8 cellular contexts compared by ENCODE assay signal in genomic region chr1:236795035-236795756, GRCh38. TPM values are rescaled to one million over a fixed set of nuclear protein-coding genes. Genes with fewer than 3 reads are reported as not detected.
DNase-seq lines count a peak whose midpoint lies in the region; ATAC-seq, FAIRE-seq and TF ChIP-seq lines count a peak whose summit lies in the region.

MTR (plus strand) TSS chr1:236795292; CDS start chr1:236795704, 412 bp downstream.

- peak within 1 kb of the TSS; percentile 95 for H2AFZ ChIP-seq in HepG2 (ENCODE audit: low read length)

- no TSS peak for BruUV-seq in HepG2 (replicated peaks; lab: Mats Ljungman, UMichigan)

- H3K27ac ChIP-seq in HepG2 (ENCODE audit: extremely low read length, insufficient read depth, low read length): peak within 1 kb of the TSS; percentile 87

- H3K79me2 ChIP-seq in HepG2 (ENCODE audit: insufficient read depth, low read length): peaks cover 45% of the 10 kb centered on the region

- peak within 1 kb of the TSS; percentile 84 for H3K9ac ChIP-seq in HepG2 (ENCODE audit: insufficient read depth, low read depth, low read length)

- WGBS in HepG2 (ENCODE audit: low lambda C conversion rate): 0% methylated on average over 6 of the region's 67 CpGs

- no peaks in the 10 kb centered on the region for H3K9me3 ChIP-seq in HepG2 (ENCODE audit: low read length)

- no peaks in the 10 kb centered on the region for H3K27me3 ChIP-seq in HepG2 (ENCODE audit: control insufficient read depth in 1 of 2, insufficient read depth in 2 of 2, low read length in 2 of 2)

- H3K9me3 Mint-ChIP-seq in CD14-positive monocyte: peaks cover 0 to 3% (median 0%) of the 10 kb centered on the region in 7 donors

- in situ Hi-C loops in HepG2 (cut with HindIII; ENCODE audit: extremely low pct_ligation_motif_present, low pct_unique_long_range_greater_than_20kb): no loop called here

- peak; percentile 92 for DNase-seq in CD14-positive monocyte (ENCODE audit: low spot score)
- peak; percentile 100 for DNase-seq in NCI-H82 (lab: John Stamatoyannopoulos, UW)
- DNase-seq in activated CD4-positive, alpha-beta T cell treated with anti-CD3 and anti-CD28 coated beads, Interleukin-2, amount 50 U/mL, for 48 hours: peak; percentile 96 to 98
- DNase-seq in dermis microvascular lymphatic vessel endothelial cell (ENCODE audit: low read depth in 2 of 2): peak; percentile 89 to 98
- peak; percentile 97 for DNase-seq in HepG2 (ENCODE audit: low spot score)
- peak; percentile 96 for DNase-seq in stimulated activated CD4-positive, alpha-beta T cell treated with anti-CD3 and anti-CD28 coated beads, Interleukin-4, amount 100 ng/mL, for 1 hour

- intact Hi-C loops in CD14-positive monocyte (cut with micrococcal nuclease) (loop anchor here in 1 of 2 donors (10.0 kb wide), 2 partner anchors 510 to 1290 kb away; partner anchors contain the start of genes B3GALNT2 and ERO1B), HepG2 (cut with micrococcal nuclease; ENCODE audit: unreplicated experiment) (loop anchor here (1.0 to 2.0 kb wide), 2 partner anchors 50 to 67 kb away; no protein-coding TSS in a partner anchor)

- no peaks in the 10 kb centered on the region for H4K20me1 ChIP-seq in HepG2 (ENCODE audit: insufficient read depth, low read length)

- TF ChIP-seq EP300 in HepG2 (IDR thresholded peaks at IDR 0.05; ENCODE audit: low read depth in 2 of 2, low read length in 2 of 2): 0 out of 4 replicates have a peak, but pooled peaks of 1 of the 2 experiments have one; percentile 7
- TF ChIP-seq EP300 in HepG2 (CRISPR knock-in tag; IDR thresholded peaks at IDR 0.05; ENCODE audit: borderline replicate concordance): 0 out of 2 replicates have a peak, but pooled peaks have one; percentile 17

- no peaks in the 10 kb centered on the region for H3K36me3 ChIP-seq in HepG2 (replicated peaks in 1 of 2; ENCODE audit: control insufficient read depth in 1 of 2, insufficient read depth in 2 of 2, low read length in 2 of 2)

- H3K4me1 Mint-ChIP-seq in CD14-positive monocyte: peaks cover 27% of the 10 kb centered on the region

- peak within 1 kb of the TSS; percentile 86 to 87 (median 86) for H3K4me3 ChIP-seq in HepG2 (replicated peaks in 1 of 3; ENCODE audit: insufficient read depth in 1 of 3, low read depth in 2 of 3, low read length in 3 of 3)

- peak; percentile 90 to 92 for TF ChIP-seq POLR2A in HepG2 (IDR thresholded peaks at IDR 0.05; ENCODE audit: insufficient read depth in 1 of 2, low read depth in 2 of 2, low read length in 2 of 2)

- TF ChIP-seq CTCF in CD14-positive monocyte (IDR thresholded peaks at IDR 0.05) (no peak), HepG2 (CRISPR knock-in tag; IDR thresholded peaks at IDR 0.05) (no peak; the same call in 1 of the 2 replicates)

- ATAC-seq in GM19397 (IDR thresholded peaks at IDR 0.05; ENCODE audit: unreplicated experiment): peak; percentile 99
- ATAC-seq in HG03571 (IDR thresholded peaks at IDR 0.05; ENCODE audit: unreplicated experiment): peak; percentile 98
- peak; percentile 99 for ATAC-seq in HepG2

- H3K4me1 ChIP-seq in HepG2 (ENCODE audit: insufficient read depth, low read length): peaks cover 35% of the 10 kb centered on the region

- peaks cover 1 to 5% of the 10 kb centered on the region in 2 donors for H3K36me3 Mint-ChIP-seq in CD14-positive monocyte

- no peak for TF ChIP-seq RAD21 in HepG2 (CRISPR knock-in tag; IDR thresholded peaks at IDR 0.05)

- peak within 1 kb of the TSS; percentile 89 to 97 (median 94) for H3K27ac Mint-ChIP-seq in CD14-positive monocyte

- peak within 1 kb of the TSS; percentile 98 for H3K4me2 ChIP-seq in HepG2 (ENCODE audit: low read depth, low read length)

- peaks cover 5 to 9% (median 6%) of the 10 kb centered on the region in 3 donors for H3K27me3 Mint-ChIP-seq in CD14-positive monocyte (ENCODE audit: low read depth in 3 of 3)

- CTCF ChIA-PET in HepG2 (lab: Yijun Ruan, JAX; ENCODE audit: low intra/inter-chr PET ratio, low total read pairs): no interaction called here

- peak within 1 kb of the TSS; percentile 97 to 99 for H3K4me3 Mint-ChIP-seq in CD14-positive monocyte

- POLR2A ChIA-PET in HepG2 (lab: Yijun Ruan, JAX): interaction anchor here (0.8 to 3.8 kb wide), 12 partner anchors 9 to 191 kb away, joined by 3 to 39 read pairs (median 6); partner anchors contain the start of gene HEATR1

- FAIRE-seq in HepG2 (lab: Jason Lieb, UNC): peak; percentile 90

TF ChIP-seq in HepG2, 621 proteins besides CTCF, POLR2A, EP300 and RAD21 (continues in another document):
- TF ChIP-seq ZNF761 (CRISPR knock-in tag; conservative IDR thresholded peaks at IDR 0.05) (no peak; the same call in 1 of the 2 replicates), ATF1 (CRISPR knock-in tag; IDR thresholded peaks at IDR 0.05) (peak; percentile 80), JUN (CRISPR knock-in tag; IDR thresholded peaks at IDR 0.05) (no peak), ZBTB10 (CRISPR knock-in tag; IDR thresholded peaks at IDR 0.05; ENCODE audit: borderline replicate concordance) (peak; percentile 86; the same call in 1 of the 2 replicates)
- TF ChIP-seq, protein P1, sequence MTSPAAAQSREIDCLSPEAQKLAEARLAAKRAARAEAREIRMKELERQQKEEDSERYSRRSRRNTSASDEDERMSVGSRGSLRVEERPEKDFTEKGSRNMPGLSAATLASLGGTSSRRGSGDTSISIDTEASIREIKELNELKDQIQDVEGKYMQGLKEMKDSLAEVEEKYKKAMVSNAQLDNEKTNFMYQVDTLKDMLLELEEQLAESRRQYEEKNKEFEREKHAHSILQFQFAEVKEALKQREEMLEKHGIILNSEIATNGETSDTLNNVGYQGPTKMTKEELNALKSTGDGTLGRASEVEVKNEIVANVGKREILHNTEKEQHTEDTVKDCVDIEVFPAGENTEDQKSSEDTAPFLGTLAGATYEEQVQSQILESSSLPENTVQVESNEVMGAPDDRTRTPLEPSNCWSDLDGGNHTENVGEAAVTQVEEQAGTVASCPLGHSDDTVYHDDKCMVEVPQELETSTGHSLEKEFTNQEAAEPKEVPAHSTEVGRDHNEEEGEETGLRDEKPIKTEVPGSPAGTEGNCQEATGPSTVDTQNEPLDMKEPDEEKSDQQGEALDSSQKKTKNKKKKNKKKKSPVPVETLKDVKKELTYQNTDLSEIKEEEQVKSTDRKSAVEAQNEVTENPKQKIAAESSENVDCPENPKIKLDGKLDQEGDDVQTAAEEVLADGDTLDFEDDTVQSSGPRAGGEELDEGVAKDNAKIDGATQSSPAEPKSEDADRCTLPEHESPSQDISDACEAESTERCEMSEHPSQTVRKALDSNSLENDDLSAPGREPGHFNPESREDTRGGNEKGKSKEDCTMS (CRISPR knock-in tag; conservative IDR thresholded peaks at IDR 0.05): no peak

RNA-seq across cellular contexts. Expression of gene MTR, which starts in this region (rescaled TPM):
- polyA plus RNA-seq in CD14-positive monocyte (1 to 10 TPM; 3.4 to 5.4 TPM), HepG2 (2011; rRNA removed) (14.4 and 16.3 TPM in 2 replicates)
- total RNA-seq in dermis microvascular lymphatic vessel endothelial cell (28.8 and 30.6 TPM in 2 replicates), HepG2 (2016; rRNA removed; fragmentation: Illumina TruSeq; extraction: Trizol) (36.1 and 51.6 TPM in 2 replicates)
- total RNA-seq in HepG2 (2016; cell fraction: cytosol; rRNA removed; fragmentation: Illumina TruSeq; extraction: Trizol; ENCODE audit: low read depth): 12.0 and 14.3 TPM in 2 replicates
- 32.8 and 45.8 TPM in 2 replicates for total RNA-seq in HepG2 (2016; cell fraction: insoluble cytoplasmic fraction; rRNA removed; fragmentation: Illumina TruSeq; extraction: Trizol)
- total RNA-seq in HepG2 (2016; cell fraction: membrane; rRNA removed; fragmentation: Illumina TruSeq; extraction: Trizol): 9.2 and 11.7 TPM in 2 replicates
- total RNA-seq in HepG2 (2016; cell fraction: nucleus; rRNA removed; fragmentation: Illumina TruSeq; extraction: Trizol): 34.1 and 35.4 TPM in 2 replicates
- polyA plus RNA-seq in HepG2 (2011; cell fraction: cytosol; rRNA removed): 6.7 and 8.5 TPM in 2 replicates
- polyA plus RNA-seq in HepG2 (2011; cell fraction: nucleus; rRNA removed): 20.7 and 23.7 TPM in 2 replicates
- polyA plus RNA-seq in HepG2 (2012): 13.2 and 25.7 TPM in 2 replicates
- 0.38 and 0.40 TPM in 2 replicates for polyA plus RNA-seq in HepG2 (2016; cell fraction: cytosol; fragmentation: Illumina TruSeq; extraction: Trizol; ENCODE audit: low read depth)
- polyA plus RNA-seq in HepG2 (2016; cell fraction: insoluble cytoplasmic fraction; fragmentation: Illumina TruSeq; extraction: Trizol; ENCODE audit: low read depth): 13.0 and 15.2 TPM in 2 replicates
- polyA plus RNA-seq in HepG2 (2016; cell fraction: membrane; fragmentation: Illumina TruSeq; extraction: Trizol; ENCODE audit: low read depth): 1.4 and 1.5 TPM in 2 replicates
- polyA plus RNA-seq in HepG2 (2016; cell fraction: nucleus; fragmentation: Illumina TruSeq; extraction: Trizol; ENCODE audit: insufficient read depth, low read depth): 23.5 and 24.6 TPM in 2 replicates
- 22.9 and 26.2 TPM in 2 replicates for polyA minus RNA-seq in HepG2 (2011; rRNA and poly(A)+ RNA removed; ENCODE audit: low replicate concordance)
- polyA minus RNA-seq in HepG2 (2011; cell fraction: cytosol; rRNA and poly(A)+ RNA removed): 29.8 and 33.5 TPM in 2 replicates
- polyA minus RNA-seq in HepG2 (2011; cell fraction: nucleus; rRNA and poly(A)+ RNA removed): 54.3 and 66.4 TPM in 2 replicates

Comparison
In these comparisons a context has a peak if more than half of its experiments do, and no peak if none do; other contexts are left out.
1. Peak in every context shown above with its lines: DNase-seq, ATAC-seq, H3K4me3 ChIP-seq and H3K27ac ChIP-seq.